ENCODE assay signal across 9 cellular contexts in genomic region chr2:3242747-3243369, GRCh38.
A peak's percentile ranks its signal among the peaks of the same experiment; 100 is the strongest.
DNase-seq lines count a peak whose midpoint lies in the region; ATAC-seq and TF ChIP-seq lines count a peak whose summit lies in the region.
"Had no signal": no experiment of that assay in that cellular context is flagged by ENCODE, and none has a peak within 500 bp of the region (broad histone marks: within the 10 kb centered on the region; RNA-seq: fewer than 3 reads in every experiment).

No MANE protein-coding gene starts in this region.

- H3K36me3 Mint-ChIP-seq in activated naive CD4-positive, alpha-beta T cell treated with anti-CD3 and anti-CD28 coated beads for 36 hours (ENCODE audit: low read depth) = peaks cover 18% of the 10 kb centered on the region

- peak; percentile 21 for DNase-seq in stimulated activated CD8-positive, alpha-beta memory T cell treated with anti-CD3 and anti-CD28 coated beads, Interleukin-12 subunit alpha, Interleukin-12 subunit beta, amount 100 ng/mL, for 1 hour (ENCODE audit: low read depth)
- DNase-seq in stimulated activated CD8-positive, alpha-beta memory T cell treated with anti-CD3 and anti-CD28 coated beads, Interleukin-4, amount 100 ng/mL, for 48 hours = no peak
- DNase-seq in activated naive CD4-positive, alpha-beta T cell treated with anti-CD3 and anti-CD28 coated beads for 36 hours = peak; percentile 72
- DNase-seq in vagina (ENCODE audit: extremely low spot score in 2 of 2) (peak; percentile 11 to 19), posterior vena cava (ENCODE audit: low spot score) (no peak), H7 (no peak), MG63 (no peak)

- TF ChIP-seq POLR2A in vagina (IDR thresholded peaks at IDR 0.05) = no peak

- intact Hi-C loops in activated naive CD4-positive, alpha-beta T cell treated with anti-CD3 and anti-CD28 coated beads for 36 hours (cut with micrococcal nuclease) = loop anchor here (1.0 to 5.0 kb wide), 3 partner anchors 16 to 135 kb away; no protein-coding TSS in a partner anchor
- intact Hi-C loops in vagina (cut with DNase I) = no loop called here
- intact Hi-C loops in posterior vena cava (cut with DNase I) = no loop called here

- H3K4me3 Mint-ChIP-seq in activated naive CD4-positive, alpha-beta T cell treated with anti-CD3 and anti-CD28 coated beads for 36 hours = no peak overlapping the region

- H3K27me3 ChIP-seq in vagina (no peaks in the 10 kb centered on the region), H7 (ENCODE audit: control insufficient read depth, insufficient read depth, low read length) (no peaks in the 10 kb centered on the region), MG63 (no peaks in the 10 kb centered on the region)

- peak; percentile 78 for ATAC-seq in HG03571 (IDR thresholded peaks at IDR 0.05; ENCODE audit: unreplicated experiment)
- ATAC-seq: Panc1 had no signal

- no peaks in the 10 kb centered on the region for H3K4me1 ChIP-seq in vagina

- no peaks in the 10 kb centered on the region for H3K9me3 Mint-ChIP-seq in activated naive CD4-positive, alpha-beta T cell treated with anti-CD3 and anti-CD28 coated beads for 36 hours

- H3K36me3 ChIP-seq in vagina = no peaks in the 10 kb centered on the region
- no peaks in the 10 kb centered on the region for H3K36me3 ChIP-seq in H7 (replicated peaks; ENCODE audit: control insufficient read depth, insufficient read depth, low read length)
- no peaks in the 10 kb centered on the region for H3K36me3 ChIP-seq in MG63

- H3K9me3 ChIP-seq in vagina (no peaks in the 10 kb centered on the region), MG63 (no peaks in the 10 kb centered on the region)

- H3K4me3 ChIP-seq in vagina = no peak overlapping the region
- H3K4me3 ChIP-seq in H7 (ENCODE audit: insufficient read depth, low read depth, low read length) = no peak overlapping the region
- no peak overlapping the region for H3K4me3 ChIP-seq in MG63

- H3K27ac ChIP-seq in vagina = no peak overlapping the region

- CTCF ChIA-PET in activated naive CD4-positive, alpha-beta T cell treated with anti-CD3 and anti-CD28 coated beads for 36 hours (lab: Charles Lee) = interaction anchor here (1.3 kb wide), 1 partner anchor 20 kb away, joined by 4 read pairs; no protein-coding TSS in a partner anchor

- peak overlapping the region; percentile 32 for H3K27ac Mint-ChIP-seq in activated naive CD4-positive, alpha-beta T cell treated with anti-CD3 and anti-CD28 coated beads for 36 hours

- H3K4me1 Mint-ChIP-seq in activated naive CD4-positive, alpha-beta T cell treated with anti-CD3 and anti-CD28 coated beads for 36 hours (ENCODE audit: low read depth) = peaks cover 9% of the 10 kb centered on the region

- TF ChIP-seq CTCF in vagina (IDR thresholded peaks at IDR 0.05) = no peak

- H3K27me3 Mint-ChIP-seq in activated naive CD4-positive, alpha-beta T cell treated with anti-CD3 and anti-CD28 coated beads for 36 hours (ENCODE audit: low read depth) = no peaks in the 10 kb centered on the region

Comparison
In these comparisons a context has a peak if more than half of its experiments do, and no peak if none do; other contexts are left out.
1. DNase-seq: peak in stimulated activated CD8-positive, alpha-beta memory T cell treated with anti-CD3 and anti-CD28 coated beads, Interleukin-12 subunit alpha, Interleukin-12 subunit beta, amount 100 ng/mL, for 1 hour (single experiment), activated naive CD4-positive, alpha-beta T cell treated with anti-CD3 and anti-CD28 coated beads for 36 hours (single experiment) and vagina (2 of 2); none in stimulated activated CD8-positive, alpha-beta memory T cell treated with anti-CD3 and anti-CD28 coated beads, Interleukin-4, amount 100 ng/mL, for 48 hours (single experiment), posterior vena cava (single experiment), H7 (single experiment) and MG63 (single experiment).